Comparison of ENCODE assay signal across 11 cellular contexts in genomic region chr1:246114369-246114768, GRCh38.
"Had no signal": no experiment of that assay in that cellular context is flagged by ENCODE, and none has a peak within 500 bp of the region (broad histone marks: within the 10 kb centered on the region; RNA-seq: fewer than 3 reads in every experiment).

No MANE protein-coding gene starts in this region.

- H3K9me3 Mint-ChIP-seq: activated naive CD4-positive, alpha-beta T cell treated with anti-CD3 and anti-CD28 coated beads, Interleukin-2, amount 50 U/mL, for 24 hours; stimulated activated naive CD8-positive, alpha-beta T cell treated with anti-CD3 and anti-CD28 coated beads, Interleukin-15, amount 100 ng/mL, for 72 hours had no signal

- H3K27ac Mint-ChIP-seq: T-helper 2 cell treated with Interferon-gamma antibody and Interleukin-4, amounts not matched to agents 5 μg/mL and 100 μg/mL, for 36 hours had no signal

- H3K36me3 ChIP-seq: adrenal gland, neutrophil, upper lobe of right lung had no signal

- ATAC-seq: activated CD4-positive, CD25-positive, alpha-beta regulatory T cell treated with anti-CD3 and anti-CD28 coated beads, Interleukin-2, amount 50 U/mL, for 24 hours; foreskin keratinocyte; stimulated activated naive CD8-positive, alpha-beta T cell treated with anti-CD3 and anti-CD28 coated beads, Interleukin-15, amount 100 ng/mL, for 72 hours had no signal

- H3K4me1 ChIP-seq: adrenal gland, foreskin keratinocyte, upper lobe of right lung had no signal

- H3K4me3 Mint-ChIP-seq: activated naive CD4-positive, alpha-beta T cell treated with anti-CD3 and anti-CD28 coated beads, Interleukin-2, amount 50 U/mL, for 24 hours; stimulated activated naive CD8-positive, alpha-beta T cell treated with anti-CD3 and anti-CD28 coated beads, Interleukin-15, amount 100 ng/mL, for 72 hours; T-helper 2 cell treated with Interferon-gamma antibody and Interleukin-4, amounts not matched to agents 5 μg/mL and 100 μg/mL, for 36 hours had no signal

- H3K27me3 ChIP-seq: adrenal gland, foreskin keratinocyte, neutrophil, upper lobe of right lung had no signal

- H3K9me3 ChIP-seq: adrenal gland, neutrophil, upper lobe of right lung had no signal

- H3K27me3 Mint-ChIP-seq: activated naive CD4-positive, alpha-beta T cell treated with anti-CD3 and anti-CD28 coated beads, Interleukin-2, amount 50 U/mL, for 24 hours; stimulated activated naive CD8-positive, alpha-beta T cell treated with anti-CD3 and anti-CD28 coated beads, Interleukin-15, amount 100 ng/mL, for 72 hours had no signal

- H3K4me3 ChIP-seq: adrenal gland, upper lobe of right lung had no signal

- DNase-seq: activated CD4-positive, alpha-beta T cell treated with anti-CD3 and anti-CD28 coated beads, Interleukin-2, amount 50 U/mL, for 4 hours; activated T-cell treated with anti-CD3 and anti-CD28 coated beads, Interleukin-2, amount 50 U/mL, for 1 hour; adrenal gland; foreskin keratinocyte; stimulated activated CD4-positive, alpha-beta T cell treated with anti-CD3 and anti-CD28 coated beads, Interleukin-1b, Interleukin-23, amount 100 ng/mL, for 48 hours; stimulated activated naive CD8-positive, alpha-beta T cell treated with anti-CD3 and anti-CD28 coated beads, Interleukin-15, amount 100 ng/mL, for 72 hours; upper lobe of right lung had no signal
